ENCODE assay signal across 10 cellular contexts in genomic region chr7:84025332-84025927, GRCh38.
DNase-seq lines count a peak whose midpoint lies in the region; ATAC-seq and TF ChIP-seq lines count a peak whose summit lies in the region.
"Had no signal": no experiment of that assay in that cellular context is flagged by ENCODE, and none has a peak within 500 bp of the region (broad histone marks: within the 10 kb centered on the region; RNA-seq: fewer than 3 reads in every experiment).

No MANE protein-coding gene starts in this region.

- no peaks in the 10 kb centered on the region for H3K27me3 Mint-ChIP-seq in natural killer cell (ENCODE audit: low read depth in 2 of 2)
- H3K27me3 Mint-ChIP-seq: activated CD8-positive, alpha-beta T cell treated with anti-CD3 and anti-CD28 coated beads for 36 hours had no signal

- no peak overlapping the region for H3K4me3 ChIP-seq in mesendoderm (ENCODE audit: low read length)

- no peak overlapping the region for H2BK5ac ChIP-seq in mesendoderm (ENCODE audit: low read length)

- no peak overlapping the region for H4K8ac ChIP-seq in mesendoderm (ENCODE audit: low read depth, low read length)

- DNase-seq in AG08396 (ENCODE audit: low spot score) (peak; percentile 57), LHCN-M2 (ENCODE audit: low read depth) (peak; percentile 90), dedifferentiated amniotic fluid mesenchymal stem cell (ENCODE audit: extremely low spot score) (peak; percentile 83), mesendoderm (peak; percentile 86), NCI-H2081 treated with DMSO at 0.1 percent for 48 hours (lab: John Stamatoyannopoulos, UW) (no peak), natural killer cell (no peak)
- DNase-seq: activated CD8-positive, alpha-beta T cell treated with anti-CD3 and anti-CD28 coated beads for 36 hours; NCI-H2029 treated with DMSO at 0.1 percent for 48 hours had no signal

- no CpG with 5 or more reads among the region's 3 CpGs for WGBS in mesendoderm (ENCODE audit: extremely low coverage, insufficient coverage, low lambda C conversion rate)

- H3K56ac ChIP-seq in mesendoderm (ENCODE audit: low read length): no peak overlapping the region

- intact Hi-C loops in natural killer cell (cut with micrococcal nuclease): no loop called here

- H3K36me3 ChIP-seq in mesendoderm (ENCODE audit: control insufficient read depth, insufficient read depth, low read length): no peaks in the 10 kb centered on the region

- no peak overlapping the region for H2AK5ac ChIP-seq in mesendoderm (ENCODE audit: low read length)

- no peaks in the 10 kb centered on the region for H3K79me2 ChIP-seq in mesendoderm (ENCODE audit: control insufficient read depth, insufficient read depth, low read length)

- H3K18ac ChIP-seq in mesendoderm (ENCODE audit: low read length): no peak overlapping the region

- H2BK120ac ChIP-seq in mesendoderm (ENCODE audit: low read depth, low read length): no peak overlapping the region

- ATAC-seq in GM21528 (IDR thresholded peaks at IDR 0.05; ENCODE audit: low FRiP score, unreplicated experiment) (no peak), natural killer cell (no peak), GM19395 (IDR thresholded peaks at IDR 0.05; ENCODE audit: unreplicated experiment) (no peak)
- ATAC-seq: activated CD8-positive, alpha-beta T cell treated with anti-CD3 and anti-CD28 coated beads for 36 hours had no signal

- no peak overlapping the region for H3K27ac Mint-ChIP-seq in natural killer cell
- H3K27ac Mint-ChIP-seq: activated CD8-positive, alpha-beta T cell treated with anti-CD3 and anti-CD28 coated beads for 36 hours had no signal

- H3K4me1 Mint-ChIP-seq in natural killer cell: no peaks in the 10 kb centered on the region

- H3K4me2 ChIP-seq in mesendoderm (ENCODE audit: low read length): no peak overlapping the region

- no peak overlapping the region for H3K27ac ChIP-seq in mesendoderm (ENCODE audit: low read depth, low read length)

- H3K9me3 Mint-ChIP-seq in natural killer cell: peaks cover 4 to 8% of the 10 kb centered on the region in 2 donors
- H3K9me3 Mint-ChIP-seq: activated CD8-positive, alpha-beta T cell treated with anti-CD3 and anti-CD28 coated beads for 36 hours had no signal

- no peak overlapping the region for H4K5ac ChIP-seq in mesendoderm (ENCODE audit: low read length)

- no peak for TF ChIP-seq CTCF in natural killer cell (IDR thresholded peaks at IDR 0.05)

- no peaks in the 10 kb centered on the region for H3K27me3 ChIP-seq in mesendoderm (ENCODE audit: insufficient read depth, low read length, poor library complexity)

- no peaks in the 10 kb centered on the region for H3K4me1 ChIP-seq in mesendoderm (ENCODE audit: control insufficient read depth, low read depth, low read length)

- H3K36me3 Mint-ChIP-seq in natural killer cell: no peaks in the 10 kb centered on the region

- no peak overlapping the region for H3K4ac ChIP-seq in mesendoderm (ENCODE audit: low read depth, low read length)

- H3K9ac ChIP-seq in mesendoderm (ENCODE audit: low read length): no peak overlapping the region

- H3K79me1 ChIP-seq in mesendoderm (ENCODE audit: low read length): no peaks in the 10 kb centered on the region

- no peak overlapping the region for H2BK15ac ChIP-seq in mesendoderm (replicated peaks; ENCODE audit: low read depth)

- no peak overlapping the region for H3K4me3 Mint-ChIP-seq in natural killer cell
- H3K4me3 Mint-ChIP-seq: activated CD8-positive, alpha-beta T cell treated with anti-CD3 and anti-CD28 coated beads for 36 hours had no signal

- no peak overlapping the region for H3K23ac ChIP-seq in mesendoderm (ENCODE audit: low read length)

Comparison
In these comparisons a context has a peak if more than half of its experiments do, and no peak if none do; other contexts are left out.
1. DNase-seq: peak in AG08396 (single experiment), LHCN-M2 (single experiment), dedifferentiated amniotic fluid mesenchymal stem cell (single experiment) and mesendoderm (single experiment); none in NCI-H2081 treated with DMSO at 0.1 percent for 48 hours (single experiment) and natural killer cell (single experiment).